Comparison of ENCODE assay signal across 22 cellular contexts in the genomic region with DNA sequence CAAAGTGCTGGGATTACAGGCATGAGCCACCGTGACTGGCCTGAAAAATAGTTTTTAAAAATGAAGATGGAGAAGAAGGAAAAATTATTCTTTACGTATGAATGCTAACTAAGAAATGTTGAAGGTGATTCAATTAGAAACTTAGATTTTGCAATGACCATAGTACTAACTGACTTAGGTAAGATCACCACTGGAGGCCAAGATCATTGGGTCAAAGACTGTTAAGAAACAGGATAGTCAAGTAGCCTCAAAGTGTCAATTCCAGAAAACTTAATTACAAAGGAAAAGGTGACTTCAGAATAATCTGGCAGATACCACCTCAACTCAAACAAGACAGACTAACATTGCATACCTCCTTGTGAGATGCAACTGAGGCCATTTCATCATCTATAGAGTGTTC.
"Had no signal": no experiment of that assay in that cellular context is flagged by ENCODE, and none has a peak within 500 bp of the region (broad histone marks: within the 10 kb centered on the region; RNA-seq: fewer than 3 reads in every experiment).

No MANE protein-coding gene starts in this region.

- H3K9me3 Mint-ChIP-seq: dendritic cell treated with granulocyte-macrophage colony-stimulating factor and Interleukin-4, amounts not matched to agents 40 ng/mL and 50 ng/mL, for 4 days; effector memory CD8-positive, alpha-beta T cell; endodermal cell had no signal

- DNase-seq: colonic mucosa; cortex of kidney; dermis blood vessel endothelial cell; dorsolateral prefrontal cortex; effector CD4-positive, alpha-beta T cell; effector CD8-positive, alpha-beta T cell; effector memory CD4-positive, alpha-beta T cell; effector memory CD8-positive, alpha-beta T cell; endodermal cell; erythroblast; esophagus squamous epithelium; foreskin fibroblast; foreskin keratinocyte; foreskin melanocyte; gastrocnemius medialis; glutamatergic neuron; head of caudate nucleus; heart left ventricle; heart right ventricle had no signal

- H3K4me3 Mint-ChIP-seq: dendritic cell treated with granulocyte-macrophage colony-stimulating factor and Interleukin-4, amounts not matched to agents 40 ng/mL and 50 ng/mL, for 4 days; effector memory CD8-positive, alpha-beta T cell; endodermal cell had no signal

- H3K27me3 Mint-ChIP-seq: dendritic cell treated with granulocyte-macrophage colony-stimulating factor and Interleukin-4, amounts not matched to agents 40 ng/mL and 50 ng/mL, for 4 days; effector memory CD8-positive, alpha-beta T cell had no signal

- H3K4me1 Mint-ChIP-seq: endodermal cell had no signal

- H3K27ac Mint-ChIP-seq: dendritic cell treated with granulocyte-macrophage colony-stimulating factor and Interleukin-4, amounts not matched to agents 40 ng/mL and 50 ng/mL, for 4 days; effector memory CD8-positive, alpha-beta T cell; endodermal cell had no signal

- ATAC-seq: effector memory CD8-positive, alpha-beta T cell; esophagus mucosa; foreskin keratinocyte; gastrocnemius medialis; gastroesophageal sphincter; heart left ventricle; heart right ventricle had no signal
